In the genomic region with DNA sequence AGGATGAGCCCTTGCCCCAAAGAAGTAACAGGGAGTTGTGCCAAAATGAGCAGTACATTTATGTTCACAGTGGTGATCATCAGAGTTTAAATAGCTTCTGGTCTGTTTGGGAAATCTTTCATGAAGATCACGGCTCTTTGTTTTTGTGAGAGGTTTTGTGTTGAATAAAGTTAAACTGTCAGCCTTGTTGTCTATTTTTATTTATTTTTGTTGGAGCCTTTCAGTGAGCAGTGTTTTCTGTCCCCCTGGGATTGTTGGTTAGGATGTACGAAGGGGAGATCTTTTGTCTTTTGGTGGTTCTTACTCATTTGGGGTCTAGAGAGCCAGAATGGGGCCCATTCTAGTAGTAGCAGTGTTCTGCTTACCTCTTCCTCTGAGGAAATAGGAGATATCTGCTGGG, we compare ENCODE assay signal across 12 cellular contexts.
DNase-seq lines count a peak whose midpoint lies in the region; ATAC-seq, FAIRE-seq and TF ChIP-seq lines count a peak whose summit lies in the region.
"Had no signal": no experiment of that assay in that cellular context is flagged by ENCODE, and none has a peak within 500 bp of the region (broad histone marks: within the 10 kb centered on the region; RNA-seq: fewer than 3 reads in every experiment).

No MANE protein-coding gene starts in this region.

- no peak for FAIRE-seq in GM12878 (lab: Jason Lieb, UNC)

- 70% methylated on average over 2 of the region's 2 CpGs for WGBS in GM12878 (ENCODE audit: insufficient coverage, insufficient replicate concordance, low lambda C conversion rate, missing lambda C conversion rate)
- 56 to 57% methylated on average over 2 of the region's 2 CpGs for WGBS in tibial nerve, 2 donors

- no peak overlapping the region for H3K9ac ChIP-seq in GM12878 (ENCODE audit: control insufficient read depth, insufficient read depth, low read length)

- H3K27me3 ChIP-seq in GM12878 (replicated peaks in 1 of 2; ENCODE audit: control insufficient read depth in 2 of 2, insufficient read depth in 2 of 2, low read length in 1 of 2) (no peaks in the 10 kb centered on the region), tibial nerve (no peaks in the 10 kb centered on the region)
- no peaks in the 10 kb centered on the region for H3K27me3 ChIP-seq in naive thymus-derived CD4-positive, alpha-beta T cell (ENCODE audit: control insufficient read depth in 2 of 2, insufficient read depth in 2 of 2, low read length in 2 of 2)

- no peak for TF ChIP-seq CTCF in GM12878 (IDR thresholded peaks at IDR 0.05 in 2 of 3, conservative IDR thresholded peaks at IDR 0.05 in 1 of 3; ENCODE audit: control insufficient read depth in 2 of 3, extremely low read depth in 1 of 3, insufficient read depth in 1 of 3, low read depth in 3 of 3, low read length in 3 of 3)
- no peak for TF ChIP-seq CTCF in tibial nerve (IDR thresholded peaks at IDR 0.05)

- H3K36me3 ChIP-seq in GM12878 (ENCODE audit: control insufficient read depth in 2 of 2, insufficient read depth in 2 of 2, low read length in 1 of 2) (no peaks in the 10 kb centered on the region), tibial nerve (no peaks in the 10 kb centered on the region)
- no peaks in the 10 kb centered on the region for H3K36me3 ChIP-seq in naive thymus-derived CD4-positive, alpha-beta T cell (ENCODE audit: control insufficient read depth in 2 of 3, insufficient read depth in 3 of 3, low read length in 3 of 3)

- H3K4me3 ChIP-seq in GM12878 (no peak overlapping the region), tibial nerve (no peak overlapping the region)
- no peak overlapping the region for H3K4me3 ChIP-seq in naive thymus-derived CD4-positive, alpha-beta T cell (ENCODE audit: low read length)

- ATAC-seq in GM12878: peak; percentile 23
- ATAC-seq in naive thymus-derived CD4-positive, alpha-beta T cell: no peak
- ATAC-seq in HG02763 (IDR thresholded peaks at IDR 0.05; ENCODE audit: unreplicated experiment): no peak
- ATAC-seq: SK-N-SH treated with all-trans-retinoic acid at 6 μM for 48 hours had no signal

- no peak for DNase-seq in activated naive CD4-positive, alpha-beta T cell treated with Interleukin-2 at 50 U/mL for 16 hours
- DNase-seq in GM12878 (ENCODE audit: low read depth, low spot score) (no peak), tibial nerve (ENCODE audit: low spot score in 2 of 2) (no peak), middle frontal gyrus (ENCODE audit: extremely low spot score, low spot score) (no peak), NOMO-1 treated with DMSO at 0.1 percent for 48 hours (lab: John Stamatoyannopoulos, UW; ENCODE audit: unreplicated experiment) (no peak)
- no peak for DNase-seq in naive thymus-derived CD4-positive, alpha-beta T cell
- DNase-seq: activated CD4-positive, alpha-beta T cell treated with anti-CD3 and anti-CD28 coated beads for 4 hours; foreskin melanocyte had no signal

- peaks cover 2% of the 10 kb centered on the region for H3K36me3 Mint-ChIP-seq in activated naive CD4-positive, alpha-beta T cell treated with anti-CD3 and anti-CD28 coated beads, Interleukin-2, amount 50 U/mL, for 24 hours
- H3K36me3 Mint-ChIP-seq in naive thymus-derived CD4-positive, alpha-beta T cell: peaks cover 0 to 7% (median 0%) of the 10 kb centered on the region in 5 donors

- intact Hi-C loops in GM12878 (cut with micrococcal nuclease; ENCODE audit: unreplicated experiment): no loop called here
- intact Hi-C loops in naive thymus-derived CD4-positive, alpha-beta T cell (cut with micrococcal nuclease): loop anchor here in 1 of 2 donors (2.0 kb wide), 1 partner anchor 16 kb away; no protein-coding TSS in a partner anchor

- TF ChIP-seq POLR2A in GM12878 (IDR thresholded peaks at IDR 0.05; ENCODE audit: low read depth, low read length) (no peak), tibial nerve (IDR thresholded peaks at IDR 0.05) (no peak)

- in situ Hi-C loops in GM12878 (cut with MboI): no loop called here

- peaks cover 21% of the 10 kb centered on the region for H3K4me1 ChIP-seq in GM12878 (ENCODE audit: control insufficient read depth, insufficient read depth, low read length)
- H3K4me1 ChIP-seq in naive thymus-derived CD4-positive, alpha-beta T cell (ENCODE audit: control insufficient read depth in 2 of 2, insufficient read depth in 2 of 2, low read length in 2 of 2): peaks cover 23 to 41% of the 10 kb centered on the region in 2 donors
- peaks cover 0 to 83% (median 26%) of the 10 kb centered on the region in 4 donors for H3K4me1 ChIP-seq in tibial nerve

- H3K4me1 Mint-ChIP-seq in activated naive CD4-positive, alpha-beta T cell treated with anti-CD3 and anti-CD28 coated beads, Interleukin-2, amount 50 U/mL, for 24 hours: peaks cover 93% of the 10 kb centered on the region
- peaks cover 72 to 92% (median 89%) of the 10 kb centered on the region in 7 donors for H3K4me1 Mint-ChIP-seq in naive thymus-derived CD4-positive, alpha-beta T cell

- CTCF ChIA-PET in GM12878 (lab: Yijun Ruan, JAX): interaction anchor here (0.9 to 2.5 kb wide), 6 partner anchors 10 to 38 kb away, joined by 3 to 10 read pairs (median 4); no protein-coding TSS in a partner anchor
- CTCF ChIA-PET in naive thymus-derived CD4-positive, alpha-beta T cell (lab: Charles Lee): interaction anchor here (1.5 kb wide), 1 partner anchor 23 kb away, joined by 4 read pairs; no protein-coding TSS in a partner anchor

- RAD21 ChIA-PET in GM12878 (lab: Charles Lee; ENCODE audit: unreplicated experiment): interaction anchor here (0.7 to 2.7 kb wide), 6 partner anchors 10 to 44 kb away, joined by 3 to 12 read pairs (median 4); no protein-coding TSS in a partner anchor

- peaks cover 3% of the 10 kb centered on the region; the same call in 1 of the 2 replicates for H4K20me1 ChIP-seq in GM12878 (ENCODE audit: control insufficient read depth, insufficient read depth)

- no peaks in the 10 kb centered on the region for H3K27me3 Mint-ChIP-seq in activated naive CD4-positive, alpha-beta T cell treated with anti-CD3 and anti-CD28 coated beads, Interleukin-2, amount 50 U/mL, for 24 hours
- no peaks in the 10 kb centered on the region for H3K27me3 Mint-ChIP-seq in naive thymus-derived CD4-positive, alpha-beta T cell

- H3K27ac ChIP-seq in GM12878 (ENCODE audit: control insufficient read depth, insufficient read depth) (peak overlapping the region; percentile 13), tibial nerve (peak overlapping the region; percentile 3 to 84 (median 70))
- H3K27ac ChIP-seq in naive thymus-derived CD4-positive, alpha-beta T cell (ENCODE audit: low read depth, low read length): no peak overlapping the region
- H3K27ac ChIP-seq: HL-60 had no signal

- H3K9me3 Mint-ChIP-seq in activated naive CD4-positive, alpha-beta T cell treated with anti-CD3 and anti-CD28 coated beads, Interleukin-2, amount 50 U/mL, for 24 hours: no peaks in the 10 kb centered on the region
- no peaks in the 10 kb centered on the region for H3K9me3 Mint-ChIP-seq in naive thymus-derived CD4-positive, alpha-beta T cell

- SMC1A ChIA-PET in GM12878 (lab: Charles Lee; ENCODE audit: uncharacterized antibody, unreplicated experiment): interaction anchor here (0.8 to 7.4 kb wide), 13 partner anchors 8 to 74 kb away, joined by 3 to 111 read pairs (median 7); no protein-coding TSS in a partner anchor

- H3K4me3 Mint-ChIP-seq in activated naive CD4-positive, alpha-beta T cell treated with anti-CD3 and anti-CD28 coated beads, Interleukin-2, amount 50 U/mL, for 24 hours: peak overlapping the region; percentile 65
- H3K4me3 Mint-ChIP-seq in naive thymus-derived CD4-positive, alpha-beta T cell: peak overlapping the region; percentile 10 to 78 (median 57)

- POLR2A ChIA-PET in GM12878 (lab: Charles Lee): interaction anchor here (0.6 to 2.1 kb wide), 7 partner anchors 18 to 1499 kb away, joined by 4 to 7 read pairs (median 5); no protein-coding TSS in a partner anchor
- POLR2A ChIA-PET in naive thymus-derived CD4-positive, alpha-beta T cell (lab: Charles Lee): interaction anchor here (0.7 to 1.1 kb wide), 3 partner anchors 23 to 155 kb away, joined by 3 to 4 read pairs (median 4); no protein-coding TSS in a partner anchor

- TF ChIP-seq EP300 in GM12878 (IDR thresholded peaks at IDR 0.05; ENCODE audit: borderline replicate concordance in 1 of 2, control insufficient read depth in 1 of 2, low read depth in 2 of 2, low read length in 2 of 2) (no peak), tibial nerve (IDR thresholded peaks at IDR 0.05) (no peak)

- peak overlapping the region; percentile 30 for H3K27ac Mint-ChIP-seq in activated naive CD4-positive, alpha-beta T cell treated with anti-CD3 and anti-CD28 coated beads, Interleukin-2, amount 50 U/mL, for 24 hours
- peak overlapping the region; percentile 5 to 81 (median 30) for H3K27ac Mint-ChIP-seq in naive thymus-derived CD4-positive, alpha-beta T cell

- no TSS peak for BruUV-seq in GM12878 (replicated peaks; lab: Mats Ljungman, UMichigan)

- no peak overlapping the region for H2AFZ ChIP-seq in GM12878 (ENCODE audit: control insufficient read depth, low read depth, low read length)

- peaks cover 93% of the 10 kb centered on the region for H3K79me2 ChIP-seq in GM12878 (ENCODE audit: control insufficient read depth, insufficient read depth, low read length)

- H3K4me2 ChIP-seq in GM12878 (ENCODE audit: control insufficient read depth, insufficient read depth): no peak overlapping the region

- H3K9me3 ChIP-seq in GM12878 (replicated peaks; ENCODE audit: control insufficient read depth, insufficient read depth, low read length) (no peaks in the 10 kb centered on the region), tibial nerve (no peaks in the 10 kb centered on the region)
- no peaks in the 10 kb centered on the region for H3K9me3 ChIP-seq in naive thymus-derived CD4-positive, alpha-beta T cell (ENCODE audit: control insufficient read depth in 2 of 3, low read length in 3 of 3)

- no peak for TF ChIP-seq RAD21 in GM12878 (IDR thresholded peaks at IDR 0.05; ENCODE audit: insufficient read depth, low read depth, low read length)

TF ChIP-seq in GM12878, 131 proteins besides CTCF, POLR2A, EP300 and RAD21 (continues in another document):
- no peak for TF ChIP-seq ZZZ3 (IDR thresholded peaks at IDR 0.05; ENCODE audit: control insufficient read depth, insufficient read length, low read depth)
- TF ChIP-seq SUPT20H (IDR thresholded peaks at IDR 0.05; ENCODE audit: borderline replicate concordance, control insufficient read depth, low read depth, low read length): no peak
- TF ChIP-seq RUNX3 (IDR thresholded peaks at IDR 0.05; ENCODE audit: low read length): peak; percentile 31
- no peak for TF ChIP-seq ASH2L (IDR thresholded peaks at IDR 0.05; ENCODE audit: borderline replicate concordance, low read depth)
- no peak for TF ChIP-seq RBBP5 (conservative IDR thresholded peaks at IDR 0.05)
